Comparison of ENCODE assay signal across 19 cellular contexts in genomic region chr19:49094505-49095482, GRCh38. TPM values are rescaled to one million over a fixed set of nuclear protein-coding genes. Genes with fewer than 3 reads are reported as not detected.
A peak's percentile ranks its signal among the peaks of the same experiment; 100 is the strongest.
DNase-seq lines count a peak whose midpoint lies in the region; ATAC-seq and TF ChIP-seq lines count a peak whose summit lies in the region.
"Had no signal": no experiment of that assay in that cellular context is flagged by ENCODE, and none has a peak within 500 bp of the region (broad histone marks: within the 10 kb centered on the region; RNA-seq: fewer than 3 reads in every experiment).

No MANE protein-coding gene starts in this region.

- peaks cover 26% of the 10 kb centered on the region for H3K4me1 Mint-ChIP-seq in activated naive CD4-positive, alpha-beta T cell treated with anti-CD3 and anti-CD28 coated beads, Interleukin-2, amount 10 ng/mL, durations not matched to agents 7 days and 5 days
- peaks cover 6% of the 10 kb centered on the region for H3K4me1 Mint-ChIP-seq in chondrocyte (ENCODE audit: low read depth)
- peaks cover 21 to 39% of the 10 kb centered on the region in 2 donors for H3K4me1 Mint-ChIP-seq in stimulated activated naive B cell treated with anti-CD40 and anti-IgM and Interleukin-4, amounts not matched to agents 10 μg/mL and 1 μg/mL and 100 μg/mL, for 72 hours
- H3K4me1 Mint-ChIP-seq in Calu3 (ENCODE audit: low read depth, unreplicated experiment) = no peaks in the 10 kb centered on the region

- no peaks in the 10 kb centered on the region for H3K27me3 Mint-ChIP-seq in activated naive CD4-positive, alpha-beta T cell treated with anti-CD3 and anti-CD28 coated beads, Interleukin-2, amount 10 ng/mL, durations not matched to agents 7 days and 5 days
- no peaks in the 10 kb centered on the region for H3K27me3 Mint-ChIP-seq in chondrocyte (ENCODE audit: low read depth)
- H3K27me3 Mint-ChIP-seq in stimulated activated naive B cell treated with anti-CD40 and anti-IgM and Interleukin-4, amounts not matched to agents 10 μg/mL and 1 μg/mL and 100 μg/mL, for 72 hours = no peaks in the 10 kb centered on the region
- H3K27me3 Mint-ChIP-seq in Calu3 (ENCODE audit: unreplicated experiment) = no peaks in the 10 kb centered on the region
- H3K27me3 Mint-ChIP-seq: activated naive CD8-positive, alpha-beta T cell treated with anti-CD3 and anti-CD28 coated beads, Interleukin-2, amount 10 ng/mL, durations not matched to agents 7 days and 5 days; central memory CD8-positive, alpha-beta T cell; T-helper 17 cell had no signal

- no peak overlapping the region for H3K4me3 ChIP-seq in iPS-15b (ENCODE audit: low read depth, low read length)
- H3K4me3 ChIP-seq: gastroesophageal sphincter, prostate gland, tibial nerve had no signal

- no peaks in the 10 kb centered on the region for H3K27me3 ChIP-seq in iPS-15b (ENCODE audit: control insufficient read depth, insufficient read depth, low read length)
- H3K27me3 ChIP-seq: gastroesophageal sphincter, tibial nerve had no signal

- H3K9me3 Mint-ChIP-seq in activated naive CD4-positive, alpha-beta T cell treated with anti-CD3 and anti-CD28 coated beads, Interleukin-2, amount 10 ng/mL, durations not matched to agents 7 days and 5 days = no peaks in the 10 kb centered on the region
- H3K9me3 Mint-ChIP-seq in chondrocyte (ENCODE audit: low read depth) (no peaks in the 10 kb centered on the region), Calu3 (ENCODE audit: low read depth, unreplicated experiment) (no peaks in the 10 kb centered on the region)
- H3K9me3 Mint-ChIP-seq in stimulated activated naive B cell treated with anti-CD40 and anti-IgM and Interleukin-4, amounts not matched to agents 10 μg/mL and 1 μg/mL and 100 μg/mL, for 72 hours = no peaks in the 10 kb centered on the region
- H3K9me3 Mint-ChIP-seq: activated naive CD8-positive, alpha-beta T cell treated with anti-CD3 and anti-CD28 coated beads, Interleukin-2, amount 10 ng/mL, durations not matched to agents 7 days and 5 days; central memory CD8-positive, alpha-beta T cell had no signal

- CTCF ChIA-PET in activated naive CD4-positive, alpha-beta T cell treated with anti-CD3 and anti-CD28 coated beads, Interleukin-2, amount 10 ng/mL, durations not matched to agents 7 days and 5 days (lab: Charles Lee) = interaction anchor here (0.7 to 1.6 kb wide), 5 partner anchors 11 to 272 kb away, joined by 3 to 7 read pairs (median 4); no protein-coding TSS in a partner anchor
- CTCF ChIA-PET in Calu3 (lab: Charles Lee) = interaction anchor here (0.6 to 0.8 kb wide), 5 partner anchors 41 to 233 kb away, joined by 3 to 5 read pairs (median 4); no protein-coding TSS in a partner anchor

- H3K36me3 ChIP-seq in iPS-15b (ENCODE audit: control insufficient read depth, insufficient read depth, low read length) = peaks cover 60% of the 10 kb centered on the region

- TF ChIP-seq CTCF in chondrocyte (IDR thresholded peaks at IDR 0.05) = no peak
- TF ChIP-seq CTCF in Calu3 (IDR thresholded peaks at IDR 0.05; ENCODE audit: unreplicated experiment) = no peak

- peaks cover 4% of the 10 kb centered on the region for H3K4me1 ChIP-seq in iPS-15b (ENCODE audit: control insufficient read depth, insufficient read depth, low read length)

- ATAC-seq in stimulated activated naive B cell treated with anti-CD40 and anti-IgM and Interleukin-4, amounts not matched to agents 10 μg/mL and 1 μg/mL and 100 μg/mL, for 72 hours (replicated peaks) = no peak
- no peak for ATAC-seq in GM18519 (IDR thresholded peaks at IDR 0.05; ENCODE audit: low FRiP score, unreplicated experiment)
- ATAC-seq in HG02798 (IDR thresholded peaks at IDR 0.05; ENCODE audit: poor library complexity, unreplicated experiment) = no peak
- ATAC-seq: gastroesophageal sphincter, T-helper 17 cell had no signal

- H3K27ac Mint-ChIP-seq in activated naive CD4-positive, alpha-beta T cell treated with anti-CD3 and anti-CD28 coated beads, Interleukin-2, amount 10 ng/mL, durations not matched to agents 7 days and 5 days = peak overlapping the region; percentile 67
- H3K27ac Mint-ChIP-seq in chondrocyte (ENCODE audit: unreplicated experiment) (peak overlapping the region; percentile 54), Calu3 (ENCODE audit: unreplicated experiment) (no peak overlapping the region)
- H3K27ac Mint-ChIP-seq in stimulated activated naive B cell treated with anti-CD40 and anti-IgM and Interleukin-4, amounts not matched to agents 10 μg/mL and 1 μg/mL and 100 μg/mL, for 72 hours = peak overlapping the region; percentile 31
- H3K27ac Mint-ChIP-seq: activated naive CD8-positive, alpha-beta T cell treated with anti-CD3 and anti-CD28 coated beads, Interleukin-2, amount 10 ng/mL, durations not matched to agents 7 days and 5 days; T-helper 17 cell had no signal

- H3K9me3 ChIP-seq in iPS-15b (ENCODE audit: control insufficient read depth, insufficient read depth, low read length) = no peaks in the 10 kb centered on the region
- H3K9me3 ChIP-seq: gastroesophageal sphincter, prostate gland, tibial nerve had no signal

- DNase-seq in activated naive CD4-positive, alpha-beta T cell treated with anti-CD3 and anti-CD28 coated beads, Interleukin-2, amount 10 ng/mL, durations not matched to agents 7 days and 5 days = no peak
- DNase-seq in activated naive CD4-positive, alpha-beta T cell (lab: John Stamatoyannopoulos, UW) = no peak
- DNase-seq in chondrocyte (ENCODE audit: low spot score) = no peak
- no peak for DNase-seq in stimulated activated naive B cell treated with anti-CD40 and anti-IgM and Interleukin-4, amounts not matched to agents 10 μg/mL and 1 μg/mL and 100 μg/mL, for 72 hours
- DNase-seq in Calu3 = no peak
- DNase-seq: activated CD4-positive, CD25-positive, alpha-beta regulatory T cell treated with anti-CD3 and anti-CD28 coated beads, Interleukin-2, amount 50 U/mL, for 72 hours; activated naive CD8-positive, alpha-beta T cell treated with anti-CD3 and anti-CD28 coated beads, Interleukin-2, amount 10 ng/mL, durations not matched to agents 7 days and 5 days; MV-4-11; NCI-H2171 treated with DMSO at 0.1 percent for 48 hours; T-helper 17 cell had no signal

- no peak overlapping the region for H3K4me3 Mint-ChIP-seq in activated naive CD4-positive, alpha-beta T cell treated with anti-CD3 and anti-CD28 coated beads, Interleukin-2, amount 10 ng/mL, durations not matched to agents 7 days and 5 days
- no peak overlapping the region for H3K4me3 Mint-ChIP-seq in chondrocyte (ENCODE audit: unreplicated experiment)
- no peak overlapping the region for H3K4me3 Mint-ChIP-seq in stimulated activated naive B cell treated with anti-CD40 and anti-IgM and Interleukin-4, amounts not matched to agents 10 μg/mL and 1 μg/mL and 100 μg/mL, for 72 hours
- H3K4me3 Mint-ChIP-seq in Calu3 (ENCODE audit: low read depth, unreplicated experiment) = no peak overlapping the region
- H3K4me3 Mint-ChIP-seq: activated naive CD8-positive, alpha-beta T cell treated with anti-CD3 and anti-CD28 coated beads, Interleukin-2, amount 10 ng/mL, durations not matched to agents 7 days and 5 days; central memory CD8-positive, alpha-beta T cell; T-helper 17 cell had no signal

- H3K9ac ChIP-seq in iPS-15b (ENCODE audit: low read depth, low read length) = peak overlapping the region; percentile 5

- no TSS peak for BruUV-seq in Calu3 (replicated peaks; lab: Mats Ljungman, UMichigan)

- peaks cover 52% of the 10 kb centered on the region for H3K36me3 Mint-ChIP-seq in activated naive CD4-positive, alpha-beta T cell treated with anti-CD3 and anti-CD28 coated beads, Interleukin-2, amount 10 ng/mL, durations not matched to agents 7 days and 5 days
- peaks cover 27% of the 10 kb centered on the region for H3K36me3 Mint-ChIP-seq in chondrocyte (ENCODE audit: low read depth)
- peaks cover 35 to 62% of the 10 kb centered on the region in 2 donors for H3K36me3 Mint-ChIP-seq in stimulated activated naive B cell treated with anti-CD40 and anti-IgM and Interleukin-4, amounts not matched to agents 10 μg/mL and 1 μg/mL and 100 μg/mL, for 72 hours
- H3K36me3 Mint-ChIP-seq in Calu3 (ENCODE audit: insufficient read depth, unreplicated experiment) = peaks cover 91% of the 10 kb centered on the region

- intact Hi-C loops in Calu3 (cut with micrococcal nuclease; ENCODE audit: unreplicated experiment) = loop anchor here (5.0 kb wide), 1 partner anchor 113 kb away; no protein-coding TSS in a partner anchor

RNA-seq across cellular contexts. Expression of gene SNRNP70, which starts 9.5 kb away (rescaled TPM):
- total RNA-seq in chondrocyte (151 to 218 TPM (median 163 TPM) in 3 replicates), Calu3 (2022) (310 and 325 TPM in 2 replicates)

RNA-seq across cellular contexts. Expression of gene LIN7B, which starts 19.4 kb away (rescaled TPM):
- total RNA-seq in chondrocyte (12.7 to 14.3 TPM (median 13.9 TPM) in 3 replicates), Calu3 (2022) (7.0 and 7.5 TPM in 2 replicates)

RNA-seq across cellular contexts. Expression of gene KCNA7, which starts 22.3 kb away (rescaled TPM):
- 0.12 TPM in 1 of 3 replicates, not detected in the others for total RNA-seq in chondrocyte
- not detected in 2 replicates for total RNA-seq in Calu3 (2022)
- total RNA-seq: A673; activated naive CD8-positive, alpha-beta T cell treated with anti-CD3 and anti-CD28 coated beads, Interleukin-2, amount 10 ng/mL, durations not matched to agents 7 days and 5 days; gastroesophageal sphincter; prostate gland; RPMI7951; T-helper 17 cell; tibial nerve had no signal

RNA-seq across cellular contexts. Expression of gene C19orf73, which starts 24.1 kb away (rescaled TPM):
- 1.1 to 1.7 TPM (median 1.6 TPM) in 3 replicates for total RNA-seq in chondrocyte
- 1.9 and 2.0 TPM in 2 replicates for total RNA-seq in Calu3 (2022)

RNA-seq across cellular contexts. Expression of gene PPFIA3, which starts 24.6 kb away (rescaled TPM):
- 12.7 to 14.4 TPM (median 13.9 TPM) in 3 replicates for total RNA-seq in chondrocyte
- 4.9 and 6.0 TPM in 2 replicates for total RNA-seq in Calu3 (2022)
